14 cellular contexts compared by ENCODE assay signal in genomic region chr6:24856954-24857670, GRCh38. TPM values are rescaled to one million over a fixed set of nuclear protein-coding genes. Genes with fewer than 3 reads are reported as not detected.
DNase-seq lines count a peak whose midpoint lies in the region; ATAC-seq and TF ChIP-seq lines count a peak whose summit lies in the region.
"Had no signal": no experiment of that assay in that cellular context is flagged by ENCODE, and none has a peak within 500 bp of the region (broad histone marks: within the 10 kb centered on the region; RNA-seq: fewer than 3 reads in every experiment).

No MANE protein-coding gene starts in this region.

- ATAC-seq in GM19351 (IDR thresholded peaks at IDR 0.05; ENCODE audit: unreplicated experiment): no peak
- ATAC-seq: HCT116 had no signal

- TF ChIP-seq CTCF in OCI-LY7 (conservative IDR thresholded peaks at IDR 0.05; ENCODE audit: low read length): no peak

- H3K9me2 ChIP-seq in OCI-LY7 (ENCODE audit: insufficient read depth, low read length): no peaks in the 10 kb centered on the region

- peaks cover 69% of the 10 kb centered on the region for H3K4me1 ChIP-seq in OCI-LY7 (ENCODE audit: insufficient read depth, low read length, poor library complexity, severe bottlenecking)

- no peaks in the 10 kb centered on the region for H4K20me1 ChIP-seq in OCI-LY7 (ENCODE audit: insufficient read depth, low read length)

- no peaks in the 10 kb centered on the region for H3K9me3 ChIP-seq in OCI-LY7 (ENCODE audit: low read length)
- H3K9me3 ChIP-seq: prostate gland had no signal

- intact Hi-C loops in OCI-LY7 (cut with micrococcal nuclease; ENCODE audit: unreplicated experiment): loop anchor here (1.0 kb wide), 4 partner anchors 79 to 213 kb away; no protein-coding TSS in a partner anchor

- peak overlapping the region; percentile 69 for H3K4me2 ChIP-seq in OCI-LY7 (ENCODE audit: low read length)

- H2AFZ ChIP-seq in OCI-LY7 (ENCODE audit: low read length): no peak overlapping the region

- H3K79me2 ChIP-seq in OCI-LY7 (ENCODE audit: insufficient read depth, low read depth, low read length): peaks cover 4% of the 10 kb centered on the region; the same call in 1 of the 2 replicates

- no peak overlapping the region for H3K4me3 ChIP-seq in OCI-LY7 (ENCODE audit: low read depth, low read length, poor library complexity, severe bottlenecking)
- no peak overlapping the region for H3K4me3 ChIP-seq in skin epidermis
- H3K4me3 ChIP-seq: prostate gland had no signal

- H3K27ac ChIP-seq in OCI-LY7 (ENCODE audit: low read depth, low read length, poor library complexity, severe bottlenecking): peak overlapping the region; percentile 82
- H3K27ac ChIP-seq in angular gyrus (ENCODE audit: low read depth, low read length): peak overlapping the region; percentile 7
- H3K27ac ChIP-seq in skin epidermis: peak overlapping the region in 15 of 21 experiments; percentile 0 to 83 (median 39)
- H3K27ac ChIP-seq: prostate gland had no signal

- BruUV-seq in OCI-LY7 (replicated peaks; lab: Mats Ljungman, UMichigan): no TSS peak

- H3K36me3 ChIP-seq in OCI-LY7 (ENCODE audit: insufficient read depth, low read length): peaks cover 70% of the 10 kb centered on the region
- H3K36me3 ChIP-seq: prostate gland had no signal

- POLR2A ChIA-PET in OCI-LY7 (lab: Charles Lee): interaction anchor here (0.8 to 2.3 kb wide), 10 partner anchors 26 to 160 kb away, joined by 3 to 10 read pairs (median 4); partner anchors contain the start of gene RIPOR2

- peak; percentile 32 for DNase-seq in DMS79 (lab: John Stamatoyannopoulos, UW)
- peak; percentile 47 for DNase-seq in OCI-LY7 (ENCODE audit: low spot score)
- no peak for DNase-seq in ecto neural progenitor cell (ENCODE audit: low spot score)
- DNase-seq in stimulated activated CD4-positive, alpha-beta T cell treated with anti-CD3 and anti-CD28 coated beads, Interleukin-2, amount 100 ng/mL, for 24 hours: no peak
- DNase-seq: NCI-H2029; stimulated activated CD4-positive, alpha-beta T cell treated with anti-CD3 and anti-CD28 coated beads, Interleukin-2, amount 100 ng/mL, for 48 hours had no signal

- CTCF ChIA-PET in OCI-LY7 (lab: Charles Lee; ENCODE audit: unreplicated experiment): interaction anchor here (0.6 to 2.6 kb wide), 10 partner anchors 10 to 213 kb away, joined by 3 to 32 read pairs (median 3); no protein-coding TSS in a partner anchor

RNA-seq across cellular contexts. Expression of gene ARMH2, which starts 58.4 kb away (rescaled TPM):
- total RNA-seq in OCI-LY7 (2014; rRNA removed; shearing (Covaris generic)): not detected in 2 replicates
- total RNA-seq in OCI-LY7 (2022): not detected in 2 replicates
- total RNA-seq: cardiac septum, esophagus mucosa, mesenteric fat pad, prostate gland had no signal

Comparison
In these comparisons a context has a peak if more than half of its experiments do, and no peak if none do; other contexts are left out.
1. DNase-seq: peak in DMS79 (single experiment) and OCI-LY7 (single experiment); none in ecto neural progenitor cell (single experiment) and stimulated activated CD4-positive, alpha-beta T cell treated with anti-CD3 and anti-CD28 coated beads, Interleukin-2, amount 100 ng/mL, for 24 hours (0 of 2).
2. H3K27ac ChIP-seq: peak in every context shown above with its lines; median percentile 82 in OCI-LY7; 39 in skin epidermis; 7 in angular gyrus.